In the genomic region with DNA sequence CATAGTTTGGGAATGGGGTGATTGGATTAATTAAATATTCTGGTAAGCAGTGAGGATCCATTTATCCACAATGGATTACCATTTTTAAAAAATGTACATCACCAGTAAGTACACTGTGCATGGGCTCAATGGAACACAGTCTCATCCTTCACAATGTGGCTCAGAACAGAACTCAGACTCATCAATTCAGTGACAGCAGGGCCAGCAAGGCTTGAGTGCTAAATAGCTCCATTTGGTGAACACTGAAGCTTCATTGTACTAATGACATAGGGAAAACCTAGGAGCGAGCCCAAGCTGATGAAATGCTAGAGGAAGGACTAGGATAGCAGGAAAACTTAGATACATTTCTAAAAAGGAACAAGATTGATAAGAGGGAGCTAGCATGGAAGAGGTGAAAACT, we compare ENCODE assay signal across 28 cellular contexts.
"Had no signal": no experiment of that assay in that cellular context is flagged by ENCODE, and none has a peak within 500 bp of the region (broad histone marks: within the 10 kb centered on the region; RNA-seq: fewer than 3 reads in every experiment).

No MANE protein-coding gene starts in this region.

- H3K4me3 Mint-ChIP-seq: activated CD4-positive, alpha-beta T cell treated with anti-CD3 and anti-CD28 coated beads for 36 hours; activated T-cell treated with anti-CD3 and anti-CD28 coated beads, Interleukin-2, amount 50 U/mL, for 72 hours; mesothelial cell of epicardium; naive thymus-derived CD8-positive, alpha-beta T cell; stimulated activated naive B cell treated with anti-CD40 and anti-IgM and Interleukin-4, amounts not matched to agents 10 μg/mL and 1 μg/mL and 100 μg/mL, for 72 hours; T-helper 2 cell treated with Interferon-gamma antibody and Interleukin-4, amounts not matched to agents 5 μg/mL and 100 μg/mL, for 36 hours had no signal

- H3K9me3 ChIP-seq: esophagus squamous epithelium, sigmoid colon, stomach, suprapubic skin, tibial artery, upper lobe of right lung had no signal

- H3K4me1 ChIP-seq: esophagus squamous epithelium, sigmoid colon, stomach, suprapubic skin, tibial artery, upper lobe of right lung had no signal

- H3K27ac ChIP-seq: esophagus squamous epithelium, sigmoid colon, stomach, suprapubic skin, tibial artery, upper lobe of right lung had no signal

- H3K27me3 ChIP-seq: esophagus squamous epithelium, sigmoid colon, suprapubic skin, tibial artery, upper lobe of right lung had no signal

- H3K9me3 Mint-ChIP-seq: activated naive CD4-positive, alpha-beta T cell treated with anti-CD3 and anti-CD28 coated beads, Interleukin-2, amount 50 U/mL, for 72 hours; activated T-cell treated with anti-CD3 and anti-CD28 coated beads, Interleukin-2, amount 50 U/mL, for 72 hours; mesothelial cell of epicardium; naive thymus-derived CD8-positive, alpha-beta T cell; stimulated activated naive B cell treated with anti-CD40 and anti-IgM and Interleukin-4, amounts not matched to agents 10 μg/mL and 1 μg/mL and 100 μg/mL, for 72 hours; T-helper 2 cell treated with Interferon-gamma antibody and Interleukin-4, amounts not matched to agents 5 μg/mL and 100 μg/mL, for 36 hours had no signal

- H3K4me3 ChIP-seq: esophagus squamous epithelium, sigmoid colon, stomach, suprapubic skin, tibial artery, upper lobe of right lung had no signal

- H3K36me3 Mint-ChIP-seq: activated naive CD4-positive, alpha-beta T cell treated with anti-CD3 and anti-CD28 coated beads, Interleukin-2, amount 50 U/mL, for 72 hours; mesothelial cell of epicardium; naive thymus-derived CD8-positive, alpha-beta T cell; stimulated activated naive B cell treated with anti-CD40 and anti-IgM and Interleukin-4, amounts not matched to agents 10 μg/mL and 1 μg/mL and 100 μg/mL, for 72 hours had no signal

- H3K4me1 Mint-ChIP-seq: activated CD4-positive, alpha-beta T cell treated with anti-CD3 and anti-CD28 coated beads for 36 hours; stimulated activated naive B cell treated with anti-CD40 and anti-IgM and Interleukin-4, amounts not matched to agents 10 μg/mL and 1 μg/mL and 100 μg/mL, for 72 hours had no signal

- DNase-seq: activated CD4-positive, alpha-beta T cell treated with anti-CD3 and anti-CD28 coated beads for 36 hours; activated CD4-positive, alpha-beta T cell treated with anti-CD3 and anti-CD28 coated beads, Interleukin-2, amount 50 U/mL, for 4 hours; activated CD4-positive, CD25-positive, alpha-beta regulatory T cell; activated naive CD4-positive, alpha-beta T cell; activated T-cell treated with anti-CD3 and anti-CD28 coated beads for 4 hours; activated T-cell treated with anti-CD3 and anti-CD28 coated beads, Interleukin-2, amount 50 U/mL, for 72 hours; dermis blood vessel endothelial cell; effector CD4-positive, alpha-beta T cell; esophagus squamous epithelium; foreskin melanocyte; kidney; left colon; mammary epithelial cell; naive thymus-derived CD8-positive, alpha-beta T cell; retina; sigmoid colon; small intestine; stimulated activated CD4-positive, alpha-beta T cell treated with anti-CD3 and anti-CD28 coated beads, Interleukin-4, amount 100 ng/mL, for 4 hours; stimulated activated naive B cell treated with anti-CD40 and anti-IgM and Interleukin-4, amounts not matched to agents 10 μg/mL and 1 μg/mL and 100 μg/mL, for 72 hours; stomach; T-helper 1 cell; tibial artery; upper lobe of right lung had no signal

- H3K36me3 ChIP-seq: esophagus squamous epithelium, sigmoid colon, stomach, suprapubic skin, tibial artery, upper lobe of right lung had no signal

- H3K27me3 Mint-ChIP-seq: progenitor cell of endocrine pancreas had no signal

- H3K27ac Mint-ChIP-seq: activated CD4-positive, alpha-beta T cell treated with anti-CD3 and anti-CD28 coated beads for 36 hours; activated naive CD4-positive, alpha-beta T cell treated with anti-CD3 and anti-CD28 coated beads, Interleukin-2, amount 50 U/mL, for 72 hours; activated T-cell treated with anti-CD3 and anti-CD28 coated beads, Interleukin-2, amount 50 U/mL, for 72 hours; mesothelial cell of epicardium; naive thymus-derived CD8-positive, alpha-beta T cell; progenitor cell of endocrine pancreas; stimulated activated naive B cell treated with anti-CD40 and anti-IgM and Interleukin-4, amounts not matched to agents 10 μg/mL and 1 μg/mL and 100 μg/mL, for 72 hours; T-helper 2 cell treated with Interferon-gamma antibody and Interleukin-4, amounts not matched to agents 5 μg/mL and 100 μg/mL, for 36 hours had no signal
